In the genomic region with DNA sequence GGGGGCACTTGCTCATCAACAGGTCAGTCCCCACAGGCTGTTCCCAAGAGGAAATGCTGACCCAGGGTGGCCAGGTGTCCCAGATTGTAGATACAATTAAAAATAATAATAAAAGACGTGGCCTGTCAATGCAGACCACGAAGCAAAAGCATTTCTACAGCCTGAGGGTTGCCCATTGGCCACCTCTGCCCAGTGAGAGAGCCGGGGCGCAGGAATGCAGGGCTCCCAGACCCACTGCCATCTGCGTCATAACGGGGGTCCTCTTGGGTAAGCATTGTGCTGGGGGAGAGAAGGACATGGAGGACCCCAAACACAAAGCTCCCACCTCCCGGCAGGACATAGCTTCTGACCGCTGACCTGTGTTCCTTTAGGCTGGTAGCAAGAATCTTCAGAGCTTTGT, we compare ENCODE assay signal across 15 cellular contexts. TPM values are rescaled to one million over a fixed set of nuclear protein-coding genes. Genes with fewer than 3 reads are reported as not detected.
DNase-seq lines count a peak whose midpoint lies in the region; TF ChIP-seq lines count a peak whose summit lies in the region.
"Had no signal": no experiment of that assay in that cellular context is flagged by ENCODE, and none has a peak within 500 bp of the region (broad histone marks: within the 10 kb centered on the region; RNA-seq: fewer than 3 reads in every experiment).

No MANE protein-coding gene starts in this region.

- H2BK120ac ChIP-seq in neuronal stem cell (ENCODE audit: low read depth, low read length) = no peak overlapping the region

- intact Hi-C loops in spleen (cut with DNase I; ENCODE audit: low total_unique reads) = no loop called here

- no peak overlapping the region for H3K14ac ChIP-seq in neuronal stem cell (ENCODE audit: low read length)

- H3K4me1 ChIP-seq in neuronal stem cell (ENCODE audit: control insufficient read depth in 2 of 2, insufficient read depth in 1 of 2, low read depth in 1 of 2, low read length in 2 of 2) (peaks cover 1 to 2% of the 10 kb centered on the region in 2 donors), spleen (no peaks in the 10 kb centered on the region)
- H3K4me1 ChIP-seq: HAP-1 had no signal

- H3K27ac ChIP-seq in VCaP (peak overlapping the region; percentile 64), neuronal stem cell (replicated peaks; ENCODE audit: low read length) (no peak overlapping the region), spleen (no peak overlapping the region)
- H3K27ac ChIP-seq: BLaER1, C4-2B had no signal

- H2AFZ ChIP-seq in neuronal stem cell (ENCODE audit: low read length) = no peak overlapping the region

- peak overlapping the region; percentile 21 for H2BK15ac ChIP-seq in neuronal stem cell (ENCODE audit: low read length)

- no peak overlapping the region for H4K8ac ChIP-seq in neuronal stem cell (ENCODE audit: low read depth, low read length)

- H2BK12ac ChIP-seq in neuronal stem cell (ENCODE audit: low read length) = no peak overlapping the region

- no peaks in the 10 kb centered on the region for H3K36me3 ChIP-seq in neuronal stem cell (replicated peaks in 1 of 2; ENCODE audit: control insufficient read depth in 2 of 2, insufficient read depth in 2 of 2, low read length in 2 of 2)
- no peaks in the 10 kb centered on the region for H3K36me3 ChIP-seq in spleen
- H3K36me3 ChIP-seq: BLaER1, HAP-1 had no signal

- peak overlapping the region; percentile 27 for H2AK5ac ChIP-seq in neuronal stem cell (ENCODE audit: low read depth, low read length)

- no peak overlapping the region for H3K4ac ChIP-seq in neuronal stem cell (ENCODE audit: low read length)

- no CpG with 5 or more reads among the region's 8 CpGs for WGBS in neuronal stem cell (ENCODE audit: extremely low coverage in 2 of 2, insufficient read length in 2 of 2, insufficient replicate concordance in 1 of 2), 2 donors
- WGBS in spleen, 5 donors = 88 to 97% (median 92%) methylated on average over 8 of the region's 8 CpGs

- H3K4me2 ChIP-seq in neuronal stem cell (ENCODE audit: insufficient read depth, low read length, poor library complexity, severe bottlenecking) = no peak overlapping the region
- H3K4me2 ChIP-seq: BLaER1 had no signal

- POLR2A ChIA-PET in HEK293T (lab: Yijun Ruan, JAX) = no interaction called here

- H3K4me3 ChIP-seq in neuronal stem cell (ENCODE audit: low read length in 2 of 2) (no peak overlapping the region), spleen (no peak overlapping the region)
- H3K4me3 ChIP-seq: BLaER1, HAP-1 had no signal

- no peak overlapping the region for H4K91ac ChIP-seq in neuronal stem cell (ENCODE audit: low read depth, low read length, poor library complexity)

- no peak overlapping the region for H3K18ac ChIP-seq in neuronal stem cell (ENCODE audit: low read length)

- peak; percentile 3 for DNase-seq in HEK293T (ENCODE audit: extremely low spot score)
- no peak for DNase-seq in neuronal stem cell (ENCODE audit: low spot score)
- peak; percentile 42 for DNase-seq in spleen
- no peak for DNase-seq in nucleus accumbens (lab: John Stamatoyannopoulos, UW)
- DNase-seq in SK-N-DZ (ENCODE audit: low spot score) = no peak
- DNase-seq: Caco-2; CD4-positive, CD25-positive, alpha-beta regulatory T cell; CD8-positive, alpha-beta T cell; DMS153; DND-41; GOT3 had no signal

- no peak overlapping the region for H3K23ac ChIP-seq in neuronal stem cell (ENCODE audit: low read depth, low read length, poor library complexity)

- no peaks in the 10 kb centered on the region for H3K9me3 ChIP-seq in neuronal stem cell (replicated peaks in 1 of 2; ENCODE audit: control insufficient read depth in 2 of 2, insufficient read depth in 1 of 2, low read depth in 1 of 2, low read length in 2 of 2)
- no peaks in the 10 kb centered on the region for H3K9me3 ChIP-seq in spleen
- H3K9me3 ChIP-seq: BLaER1, Caco-2, HAP-1 had no signal

- no peaks in the 10 kb centered on the region for H3K27me3 ChIP-seq in neuronal stem cell (ENCODE audit: control insufficient read depth in 3 of 3, insufficient read depth in 3 of 3, low read depth in 1 of 3, low read length in 3 of 3)
- H3K27me3 ChIP-seq in spleen (replicated peaks in 1 of 7) = peaks cover 0 to 39% (median 0%) of the 10 kb centered on the region in 7 donors
- H3K27me3 ChIP-seq: BLaER1 had no signal

- no peaks in the 10 kb centered on the region for H3K79me1 ChIP-seq in neuronal stem cell (ENCODE audit: low read depth, low read length)

- CTCF ChIA-PET in HEK293T (lab: Yijun Ruan, JAX) = no interaction called here

- no peak overlapping the region for H2BK5ac ChIP-seq in neuronal stem cell (ENCODE audit: low read length)

- no peak for TF ChIP-seq POLR2A in spleen (IDR thresholded peaks at IDR 0.05)

- H3K9ac ChIP-seq in neuronal stem cell (ENCODE audit: low read depth, low read length, poor library complexity) = no peak overlapping the region
- H3K9ac ChIP-seq: BLaER1 had no signal

- TF ChIP-seq CTCF in VCaP (conservative IDR thresholded peaks at IDR 0.05) = no peak
- TF ChIP-seq CTCF in spleen (IDR thresholded peaks at IDR 0.05 in 8 of 11, conservative IDR thresholded peaks at IDR 0.05 in 3 of 11) = no peak

TF ChIP-seq in HEK293T, 16 proteins besides CTCF, POLR2A, EP300 and RAD21:
- TF ChIP-seq HDGF (IDR thresholded peaks at IDR 0.05; ENCODE audit: borderline replicate concordance) = no peak
- TF ChIP-seq SUZ12 (IDR thresholded peaks at IDR 0.05) = no peak
- TF ChIP-seq, protein P1, sequence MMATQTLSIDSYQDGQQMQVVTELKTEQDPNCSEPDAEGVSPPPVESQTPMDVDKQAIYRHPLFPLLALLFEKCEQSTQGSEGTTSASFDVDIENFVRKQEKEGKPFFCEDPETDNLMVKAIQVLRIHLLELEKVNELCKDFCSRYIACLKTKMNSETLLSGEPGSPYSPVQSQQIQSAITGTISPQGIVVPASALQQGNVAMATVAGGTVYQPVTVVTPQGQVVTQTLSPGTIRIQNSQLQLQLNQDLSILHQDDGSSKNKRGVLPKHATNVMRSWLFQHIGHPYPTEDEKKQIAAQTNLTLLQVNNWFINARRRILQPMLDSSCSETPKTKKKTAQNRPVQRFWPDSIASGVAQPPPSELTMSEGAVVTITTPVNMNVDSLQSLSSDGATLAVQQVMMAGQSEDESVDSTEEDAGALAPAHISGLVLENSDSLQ (IDR thresholded peaks at IDR 0.05) = no peak
- no peak for TF ChIP-seq FOXM1 (IDR thresholded peaks at IDR 0.05; ENCODE audit: borderline replicate concordance)
- no peak for TF ChIP-seq ARNT (IDR thresholded peaks at IDR 0.05)
- no peak for TF ChIP-seq NFRKB (IDR thresholded peaks at IDR 0.05)
- no peak for TF ChIP-seq SP1 (IDR thresholded peaks at IDR 0.05)
- TF ChIP-seq TARDBP (IDR thresholded peaks at IDR 0.05) = no peak
- TF ChIP-seq BHLHE40 (IDR thresholded peaks at IDR 0.05; ENCODE audit: borderline replicate concordance) = no peak
- TF ChIP-seq FOXK2 (IDR thresholded peaks at IDR 0.05) = no peak
- TF ChIP-seq L3MBTL2 (conservative IDR thresholded peaks at IDR 0.05) = no peak
- TF ChIP-seq ELF4 (IDR thresholded peaks at IDR 0.05) = no peak
- no peak for TF ChIP-seq LEF1 (IDR thresholded peaks at IDR 0.05; ENCODE audit: borderline replicate concordance)
- TF ChIP-seq ZNF384 (IDR thresholded peaks at IDR 0.05) = no peak
- no peak for TF ChIP-seq CTBP1 (IDR thresholded peaks at IDR 0.05; ENCODE audit: borderline replicate concordance)
- no peak for TF ChIP-seq FOXA1 (IDR thresholded peaks at IDR 0.05)

RNA-seq across cellular contexts. Expression of a gene that starts 22.9 kb away (rescaled TPM):
- 182 TPM for polyA plus RNA-seq in neuronal stem cell (2013, experiment 1 of 2)
- 190 TPM for polyA plus RNA-seq in neuronal stem cell (2013, experiment 2 of 2)
- total RNA-seq in spleen = 100 to 1,000 TPM in 5 of 7 donors, 10 to 100 TPM in 2; 71.3 to 148 (median 133) TPM
- polyA plus RNA-seq in spleen = 10 to 100 TPM in 2 of 3 donors, 1 to 10 TPM in 1; 7.4 to 24.1 (median 12.1) TPM
- polyA plus RNA-seq in SK-N-DZ (2014; cell fraction: cytosol; rRNA removed) = 33.0 and 40.3 TPM in 2 replicates
- 77.8 and 122 TPM in 2 replicates for polyA plus RNA-seq in SK-N-DZ (2014; cell fraction: nucleus; rRNA removed)

Comparison
In these comparisons a context has a peak if more than half of its experiments do, and no peak if none do; other contexts are left out.
1. DNase-seq: peak in HEK293T (single experiment) and spleen (single experiment); none in neuronal stem cell (single experiment), nucleus accumbens (0 of 56) and SK-N-DZ (single experiment).